ENCODE assay signal across 20 cellular contexts in genomic region chr9:131961496-131961880, GRCh38.
"Had no signal": no experiment of that assay in that cellular context is flagged by ENCODE, and none has a peak within 500 bp of the region (broad histone marks: within the 10 kb centered on the region; RNA-seq: fewer than 3 reads in every experiment).

No MANE protein-coding gene starts in this region.

- H3K36me3 ChIP-seq: left ventricle myocardium inferior, right lobe of liver had no signal

- DNase-seq: activated CD8-positive, alpha-beta memory T cell treated with anti-CD3 and anti-CD28 coated beads for 24 hours; activated CD8-positive, alpha-beta memory T cell treated with anti-CD3 and anti-CD28 coated beads, Interleukin-2, amount 50 U/mL, for 4 hours; activated naive CD4-positive, alpha-beta T cell treated with anti-CD3 and anti-CD28 coated beads for 36 hours; activated naive CD8-positive, alpha-beta T cell treated with anti-CD3 and anti-CD28 coated beads, Interleukin-2, amount 10 ng/mL, durations not matched to agents 7 days and 5 days; activated T-cell treated with anti-CD3 and anti-CD28 coated beads, Interleukin-2, amount 50 U/mL, for 4 hours; amniotic stem cell; effector memory CD4-positive, alpha-beta T cell; kidney glomerular epithelial cell; left ventricle myocardium inferior; natural killer cell; right lobe of liver; stimulated activated CD4-positive, alpha-beta T cell treated with anti-CD3 and anti-CD28 coated beads, Interleukin-1b, Interleukin-23, amount 100 ng/mL, for 48 hours; T1000 had no signal

- H3K27ac ChIP-seq: left ventricle myocardium inferior, right lobe of liver, suprapubic skin had no signal

- H3K27me3 Mint-ChIP-seq: activated naive CD8-positive, alpha-beta T cell treated with anti-CD3 and anti-CD28 coated beads, Interleukin-2, amount 10 ng/mL, durations not matched to agents 7 days and 5 days; stimulated activated naive CD8-positive, alpha-beta T cell treated with anti-CD3 and anti-CD28 coated beads, Interleukin-15, Interleukin-2, amounts not matched to agents 100 ng/mL and 50 ng/mL, for 24 hours; type B pancreatic cell had no signal

- H3K9me3 Mint-ChIP-seq: activated naive CD4-positive, alpha-beta T cell treated with anti-CD3 and anti-CD28 coated beads for 36 hours; activated T-cell treated with anti-CD3 and anti-CD28 coated beads, Interleukin-2, amount 50 U/mL, for 4 hours; stimulated activated naive CD8-positive, alpha-beta T cell treated with anti-CD3 and anti-CD28 coated beads, Interleukin-15, Interleukin-2, amounts not matched to agents 100 ng/mL and 50 ng/mL, for 24 hours; T-helper 1 cell treated with Interleukin-12 subunit alpha and Interleukin-12 subunit beta and Interleukin-4 antibody, amounts not matched to agents 30 μg/mL and 1 μg/mL, for 36 hours; type B pancreatic cell; WTC11 had no signal

- H3K27ac Mint-ChIP-seq: activated naive CD4-positive, alpha-beta T cell treated with anti-CD3 and anti-CD28 coated beads for 36 hours; activated naive CD8-positive, alpha-beta T cell treated with anti-CD3 and anti-CD28 coated beads, Interleukin-2, amount 10 ng/mL, durations not matched to agents 7 days and 5 days; natural killer cell; stimulated activated naive CD8-positive, alpha-beta T cell treated with anti-CD3 and anti-CD28 coated beads, Interleukin-15, Interleukin-2, amounts not matched to agents 100 ng/mL and 50 ng/mL, for 24 hours; T-helper 1 cell treated with Interleukin-12 subunit alpha and Interleukin-12 subunit beta and Interleukin-4 antibody, amounts not matched to agents 30 μg/mL and 1 μg/mL, for 36 hours; type B pancreatic cell; WTC11 had no signal

- H3K9me3 ChIP-seq: left ventricle myocardium inferior, right lobe of liver, suprapubic skin had no signal

- H3K4me1 ChIP-seq: right lobe of liver, suprapubic skin had no signal

- H3K27me3 ChIP-seq: right lobe of liver, suprapubic skin had no signal

- H3K36me3 Mint-ChIP-seq: natural killer cell had no signal

- H3K4me3 Mint-ChIP-seq: activated naive CD4-positive, alpha-beta T cell treated with anti-CD3 and anti-CD28 coated beads for 36 hours; activated naive CD8-positive, alpha-beta T cell treated with anti-CD3 and anti-CD28 coated beads, Interleukin-2, amount 10 ng/mL, durations not matched to agents 7 days and 5 days; activated T-cell treated with anti-CD3 and anti-CD28 coated beads, Interleukin-2, amount 50 U/mL, for 4 hours; natural killer cell; stimulated activated naive CD8-positive, alpha-beta T cell treated with anti-CD3 and anti-CD28 coated beads, Interleukin-15, Interleukin-2, amounts not matched to agents 100 ng/mL and 50 ng/mL, for 24 hours; T-helper 1 cell treated with Interleukin-12 subunit alpha and Interleukin-12 subunit beta and Interleukin-4 antibody, amounts not matched to agents 30 μg/mL and 1 μg/mL, for 36 hours; type B pancreatic cell; WTC11 had no signal

- ATAC-seq: activated T-cell treated with anti-CD3 and anti-CD28 coated beads, Interleukin-2, amount 50 U/mL, for 4 hours; natural killer cell; right lobe of liver; WTC11 had no signal

- H3K4me3 ChIP-seq: left ventricle myocardium inferior, right lobe of liver, skin epidermis, suprapubic skin had no signal

- H3K4me1 Mint-ChIP-seq: activated naive CD8-positive, alpha-beta T cell treated with anti-CD3 and anti-CD28 coated beads, Interleukin-2, amount 10 ng/mL, durations not matched to agents 7 days and 5 days had no signal

- FAIRE-seq: endothelial cell of umbilical vein had no signal
